ENCODE assay signal across 8 cellular contexts in genomic region chr3:70086336-70086735, GRCh38.
"Had no signal": no experiment of that assay in that cellular context is flagged by ENCODE, and none has a peak within 500 bp of the region (broad histone marks: within the 10 kb centered on the region; RNA-seq: fewer than 3 reads in every experiment).

No MANE protein-coding gene starts in this region.

- H3K36me3 ChIP-seq: HAP-1 had no signal

- H3K4me3 ChIP-seq: HAP-1 had no signal

- H3K4me3 Mint-ChIP-seq: HFFc6, IgD-negative memory B cell had no signal

- ATAC-seq: HCT116, HepG2 had no signal

- DNase-seq: GOT3, H7, HFFc6 had no signal

- H3K27ac ChIP-seq: HL-60 had no signal

- H3K27ac Mint-ChIP-seq: HFFc6, IgD-negative memory B cell had no signal

- H3K4me1 Mint-ChIP-seq: IgD-negative memory B cell had no signal

- H3K36me3 Mint-ChIP-seq: IgD-negative memory B cell had no signal

- H3K9me3 Mint-ChIP-seq: HFFc6, IgD-negative memory B cell had no signal

- H3K9me3 ChIP-seq: HAP-1 had no signal
